Comparison of ENCODE assay signal across 8 cellular contexts in the genomic region with DNA sequence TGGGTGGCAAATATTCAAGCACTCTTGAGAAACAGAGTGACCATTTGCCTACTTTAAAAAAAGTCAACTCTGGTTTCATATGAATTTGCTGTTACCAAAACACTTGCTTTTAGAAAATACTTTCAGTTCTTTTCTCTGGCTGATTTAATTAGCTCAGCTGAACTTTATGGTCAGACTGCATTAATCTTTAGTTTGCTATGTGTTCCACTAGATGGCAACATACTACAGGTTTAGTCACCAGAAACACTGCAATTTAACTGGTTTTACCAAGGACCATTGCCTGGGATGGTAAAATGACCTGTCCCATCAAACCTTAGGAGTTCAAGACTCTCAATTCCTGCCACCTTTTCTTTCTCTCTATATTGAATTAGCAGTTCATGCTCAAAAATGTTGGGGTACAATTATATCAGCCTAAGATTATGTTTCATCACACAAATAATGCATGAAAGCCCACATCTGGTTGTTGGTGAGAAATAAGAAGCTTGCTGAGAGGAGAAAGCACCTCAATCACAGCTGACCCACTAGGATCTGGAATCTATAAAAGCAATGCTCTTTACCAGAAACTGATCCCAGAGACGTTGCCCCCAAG. TPM values are rescaled to one million over a fixed set of nuclear protein-coding genes. Genes with fewer than 3 reads are reported as not detected.
A peak's percentile ranks its signal among the peaks of the same experiment; 100 is the strongest.
DNase-seq lines count a peak whose midpoint lies in the region; ATAC-seq, FAIRE-seq and TF ChIP-seq lines count a peak whose summit lies in the region.

No MANE protein-coding gene starts in this region.

- no peak for TF ChIP-seq EP300 in stomach (IDR thresholded peaks at IDR 0.05)

- H2AFZ ChIP-seq in astrocyte (ENCODE audit: low read depth, low read length): no peak overlapping the region

- intact Hi-C loops in stomach (cut with DNase I; ENCODE audit: low total_unique reads): no loop called here

- CTCF ChIA-PET in activated naive CD4-positive, alpha-beta T cell treated with anti-CD3 and anti-CD28 coated beads, Interleukin-2, amount 10 ng/mL, durations not matched to agents 7 days and 5 days (lab: Charles Lee): interaction anchor here (0.6 to 4.0 kb wide), 14 partner anchors 9 to 1337 kb away, joined by 3 to 39 read pairs (median 4); partner anchors contain the start of gene GPR27

- no peak overlapping the region for H3K27ac ChIP-seq in astrocyte (ENCODE audit: low read depth, low read length)
- H3K27ac ChIP-seq in stomach: no peak overlapping the region

- in situ Hi-C loops in ACHN (cut with HindIII; ENCODE audit: low pct_ligation_motif_present, low pct_unique_long_range_greater_than_20kb, low sequenced_read_pairs): no loop called here

- H3K4me1 ChIP-seq in astrocyte (ENCODE audit: insufficient read depth, low read length) (no peaks in the 10 kb centered on the region), stomach (peaks cover 11 to 50% (median 17%) of the 10 kb centered on the region in 4 donors)

- H3K9me3 ChIP-seq in astrocyte (ENCODE audit: insufficient read depth, low read depth, low read length) (no peaks in the 10 kb centered on the region), stomach (no peaks in the 10 kb centered on the region)

- 15 to 42% (median 27%) methylated on average over 1 of the region's 1 CpG for WGBS in stomach, 5 donors

- peak; percentile 49 for TF ChIP-seq CTCF in GM12865 (IDR thresholded peaks at IDR 0.05; ENCODE audit: insufficient read depth, low read depth, low read length, missing control alignments)
- TF ChIP-seq CTCF in astrocyte (IDR thresholded peaks at IDR 0.05; ENCODE audit: insufficient read depth, low read depth, low read length): peak; percentile 78
- peak in 4 of 7 experiments; percentile 41 to 80 (median 55) for TF ChIP-seq CTCF in stomach (IDR thresholded peaks at IDR 0.05)

- H3K9me3 Mint-ChIP-seq in astrocyte (ENCODE audit: unreplicated experiment): no peaks in the 10 kb centered on the region
- H3K9me3 Mint-ChIP-seq in activated naive CD4-positive, alpha-beta T cell treated with anti-CD3 and anti-CD28 coated beads, Interleukin-2, amount 10 ng/mL, durations not matched to agents 7 days and 5 days: no peaks in the 10 kb centered on the region

- peak; percentile 60 for DNase-seq in ACHN
- DNase-seq in GM12865 (ENCODE audit: low read depth): peak; percentile 53
- peak; percentile 4 for DNase-seq in NCI-H1694 treated with DMSO at 0.1 percent for 48 hours (lab: John Stamatoyannopoulos, UW)
- DNase-seq in astrocyte (ENCODE audit: low read depth): peak; percentile 46
- peak; percentile 74 for DNase-seq in iPS-NIHi11 (ENCODE audit: low spot score)
- no peak for DNase-seq in stomach
- no peak for DNase-seq in activated naive CD4-positive, alpha-beta T cell treated with anti-CD3 and anti-CD28 coated beads, Interleukin-2, amount 10 ng/mL, durations not matched to agents 7 days and 5 days

- peaks cover 10% of the 10 kb centered on the region for H3K27me3 Mint-ChIP-seq in astrocyte (ENCODE audit: low read depth, unreplicated experiment)
- H3K27me3 Mint-ChIP-seq in activated naive CD4-positive, alpha-beta T cell treated with anti-CD3 and anti-CD28 coated beads, Interleukin-2, amount 10 ng/mL, durations not matched to agents 7 days and 5 days: no peaks in the 10 kb centered on the region

- H3K36me3 Mint-ChIP-seq in astrocyte (ENCODE audit: low read depth, unreplicated experiment): no peaks in the 10 kb centered on the region
- H3K36me3 Mint-ChIP-seq in activated naive CD4-positive, alpha-beta T cell treated with anti-CD3 and anti-CD28 coated beads, Interleukin-2, amount 10 ng/mL, durations not matched to agents 7 days and 5 days: peaks cover 45% of the 10 kb centered on the region

- H3K4me2 ChIP-seq in astrocyte (ENCODE audit: low read length): no peak overlapping the region

- ATAC-seq in HG02623 (IDR thresholded peaks at IDR 0.05; ENCODE audit: unreplicated experiment): peak; percentile 69

- H3K27me3 ChIP-seq in astrocyte (ENCODE audit: insufficient read depth, low read length) (peaks cover 8% of the 10 kb centered on the region), stomach (no peaks in the 10 kb centered on the region)

- no peak for TF ChIP-seq POLR2A in stomach (IDR thresholded peaks at IDR 0.05)

- no peak overlapping the region for H3K9ac ChIP-seq in astrocyte (ENCODE audit: low read length)

- no peaks in the 10 kb centered on the region for H3K79me2 ChIP-seq in astrocyte (ENCODE audit: insufficient read depth, low read length)

- H3K4me3 Mint-ChIP-seq in astrocyte (ENCODE audit: unreplicated experiment): no peak overlapping the region
- H3K4me3 Mint-ChIP-seq in activated naive CD4-positive, alpha-beta T cell treated with anti-CD3 and anti-CD28 coated beads, Interleukin-2, amount 10 ng/mL, durations not matched to agents 7 days and 5 days: no peak overlapping the region

- H3K27ac Mint-ChIP-seq in astrocyte (ENCODE audit: unreplicated experiment): no peak overlapping the region
- H3K27ac Mint-ChIP-seq in activated naive CD4-positive, alpha-beta T cell treated with anti-CD3 and anti-CD28 coated beads, Interleukin-2, amount 10 ng/mL, durations not matched to agents 7 days and 5 days: no peak overlapping the region

- no peaks in the 10 kb centered on the region for H4K20me1 ChIP-seq in astrocyte (ENCODE audit: insufficient read depth, low read length)

- H3K36me3 ChIP-seq in astrocyte (ENCODE audit: insufficient read depth, low read length) (no peaks in the 10 kb centered on the region), stomach (peaks cover 0 to 32% (median 27%) of the 10 kb centered on the region in 4 donors)

- peak; percentile 87 for FAIRE-seq in astrocyte (lab: Jason Lieb, UNC)

- no peak overlapping the region for H3K4me3 ChIP-seq in GM12865 (ENCODE audit: low read depth, low read length)
- H3K4me3 ChIP-seq in astrocyte (ENCODE audit: insufficient read depth, low read depth, low read length): no peak overlapping the region
- no peak overlapping the region for H3K4me3 ChIP-seq in stomach

- H3K4me1 Mint-ChIP-seq in astrocyte (ENCODE audit: low read depth, unreplicated experiment): peaks cover 23% of the 10 kb centered on the region
- peaks cover 64% of the 10 kb centered on the region for H3K4me1 Mint-ChIP-seq in activated naive CD4-positive, alpha-beta T cell treated with anti-CD3 and anti-CD28 coated beads, Interleukin-2, amount 10 ng/mL, durations not matched to agents 7 days and 5 days

RNA-seq across cellular contexts. Expression of gene EIF4E3, which starts 14.2 kb away (rescaled TPM):
- 3.5 and 4.2 TPM in 2 replicates for total RNA-seq in astrocyte
- 10 to 100 TPM in 4 of 5 donors, 1 to 10 TPM in 1; 4.1 to 25.9 (median 14.0) TPM for total RNA-seq in stomach
- 10 to 100 TPM in 2 of 3 donors, 1 to 10 TPM in 1; 7.9 to 15.9 (median 15.0) TPM for polyA plus RNA-seq in stomach

RNA-seq across cellular contexts. Expression of gene GPR27, which starts 42.7 kb away (rescaled TPM):
- total RNA-seq in astrocyte (2.0 and 2.9 TPM in 2 replicates), stomach (1 to 10 TPM in 3 of 5 donors, under 1 TPM in 1, not detected in 1; 0.45 to 5.1 (median 2.7) TPM)
- 1 to 10 TPM; 1.1 to 3.1 (median 1.4) TPM for polyA plus RNA-seq in stomach

Comparison
In these comparisons a context has a peak if more than half of its experiments do, and no peak if none do; other contexts are left out.
1. DNase-seq: peak in ACHN (single experiment), GM12865 (single experiment), NCI-H1694 treated with DMSO at 0.1 percent for 48 hours (single experiment), astrocyte (single experiment) and iPS-NIHi11 (single experiment); none in stomach (single experiment) and activated naive CD4-positive, alpha-beta T cell treated with anti-CD3 and anti-CD28 coated beads, Interleukin-2, amount 10 ng/mL, durations not matched to agents 7 days and 5 days (single experiment).
2. Peak in every context shown above with its lines, with median percentiles within 50 percentile points of each other: CTCF ChIP-seq.